Comparison of ENCODE assay signal across 8 cellular contexts in the genomic region with DNA sequence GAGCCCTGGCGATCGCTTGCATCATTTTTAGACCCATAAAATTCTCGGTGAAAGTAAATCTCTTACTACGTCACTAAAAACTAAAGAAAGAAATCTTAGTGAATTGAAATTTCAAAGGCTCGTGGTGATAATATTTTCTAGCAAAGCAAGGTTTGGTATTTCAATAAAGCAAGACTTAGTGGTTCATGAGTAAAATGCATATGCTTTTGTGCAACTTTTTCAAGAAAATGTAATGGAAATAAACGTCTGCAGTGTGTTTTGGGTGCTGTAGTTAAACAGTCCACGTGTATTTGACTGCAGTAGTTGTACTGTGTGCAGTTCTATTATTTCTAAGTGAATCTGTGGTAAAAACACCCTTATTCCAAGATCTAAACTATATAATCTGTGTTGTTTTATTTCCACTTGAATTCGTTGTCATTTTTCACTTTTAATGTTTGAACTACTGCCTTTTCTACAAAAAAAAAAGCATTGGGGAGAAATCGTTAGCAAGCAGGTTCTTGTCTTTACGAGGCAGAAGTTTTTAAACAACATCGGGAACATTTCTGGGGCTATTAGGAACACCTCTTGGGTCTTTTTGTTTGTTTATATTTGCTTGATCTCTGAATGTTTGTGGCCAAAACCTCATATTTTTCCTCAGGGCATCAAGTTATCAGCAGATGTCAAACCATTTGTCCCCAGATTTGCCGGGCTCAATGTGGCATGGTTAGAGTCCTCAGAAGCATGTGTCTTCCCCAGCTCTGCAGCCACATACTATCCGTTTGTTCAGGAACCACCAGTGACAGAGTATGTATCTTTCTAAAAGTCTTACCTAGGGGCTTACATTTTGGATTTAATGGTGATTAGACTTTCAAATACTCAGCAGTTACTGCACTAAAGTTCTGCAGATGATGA.
DNase-seq lines count a peak whose midpoint lies in the region; ATAC-seq lines count a peak whose summit lies in the region.

No MANE protein-coding gene starts in this region.

- DNase-seq in OCI-M1 (lab: John Stamatoyannopoulos, UW) = peak; percentile 56
- no peak for DNase-seq in posterior cingulate gyrus
- DNase-seq in COR-L47 (lab: John Stamatoyannopoulos, UW) = no peak
- DNase-seq in NCI-H1930 (lab: John Stamatoyannopoulos, UW) = no peak

- no peak for ATAC-seq in HG02840 (IDR thresholded peaks at IDR 0.05; ENCODE audit: low FRiP score, unreplicated experiment)

- H3K27me3 ChIP-seq in endocrine pancreas (ENCODE audit: control insufficient read depth, insufficient read depth, low read length) (no peaks in the 10 kb centered on the region), neuron (ENCODE audit: insufficient read depth, low read length) (no peaks in the 10 kb centered on the region)

- H3K4me1 ChIP-seq in endocrine pancreas (ENCODE audit: control insufficient read depth, insufficient read depth, low read length) (peaks cover 34% of the 10 kb centered on the region), neuron (ENCODE audit: insufficient read depth, low read length) (peaks cover 33% of the 10 kb centered on the region)

- peak overlapping the region; percentile 75 for H3K4me3 ChIP-seq in GM08714 (ENCODE audit: low read length)
- peak overlapping the region; percentile 98 for H3K4me3 ChIP-seq in endocrine pancreas (ENCODE audit: control insufficient read depth, insufficient read depth, low read length)
- peak overlapping the region; percentile 89 for H3K4me3 ChIP-seq in neuron (ENCODE audit: low read length)

- no peaks in the 10 kb centered on the region for H3K36me3 ChIP-seq in endocrine pancreas (ENCODE audit: control insufficient read depth, insufficient read depth, low read length)
- H3K36me3 ChIP-seq in neuron (ENCODE audit: insufficient read depth, low read length) = peaks cover 41% of the 10 kb centered on the region

- H3K9ac ChIP-seq in endocrine pancreas (ENCODE audit: control insufficient read depth, insufficient read depth, low read length) = peak overlapping the region; percentile 76

- no peak overlapping the region for H2AFZ ChIP-seq in neuron (ENCODE audit: low read depth, low read length)

- no peaks in the 10 kb centered on the region for H3K9me3 ChIP-seq in endocrine pancreas (ENCODE audit: control insufficient read depth, low read length)
- H3K9me3 ChIP-seq in neuron (ENCODE audit: low read length) = no peaks in the 10 kb centered on the region

- intact Hi-C loops in posterior cingulate gyrus (cut with DNase I) = loop anchor here (2.0 to 10.0 kb wide), 2 partner anchors 144 to 230 kb away; a partner anchor contains a TSS
